ENCODE assay signal across 26 cellular contexts in the genomic region with DNA sequence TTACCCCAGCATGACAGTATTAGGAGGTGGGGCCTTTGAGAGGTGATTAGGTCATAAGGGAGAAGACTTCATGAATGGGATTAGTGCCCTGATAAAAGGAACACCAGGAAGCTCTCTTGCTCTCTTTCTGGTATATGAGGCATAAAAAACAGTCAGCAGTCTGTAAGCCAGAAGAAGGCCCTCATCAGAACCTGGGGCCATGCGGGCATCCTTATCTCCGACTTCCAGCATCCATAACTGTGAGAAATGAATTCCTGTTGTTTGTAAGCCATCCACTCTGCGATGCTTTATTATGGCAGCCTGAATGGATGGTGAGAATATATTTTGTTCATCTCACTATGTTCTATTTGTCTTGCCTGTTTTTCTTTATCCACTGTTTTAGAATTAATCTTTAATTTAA. TPM values are rescaled to one million over a fixed set of nuclear protein-coding genes. Genes with fewer than 3 reads are reported as not detected.
DNase-seq lines count a peak whose midpoint lies in the region; ATAC-seq and TF ChIP-seq lines count a peak whose summit lies in the region.
"Had no signal": no experiment of that assay in that cellular context is flagged by ENCODE, and none has a peak within 500 bp of the region (broad histone marks: within the 10 kb centered on the region; RNA-seq: fewer than 3 reads in every experiment).

No MANE protein-coding gene starts in this region.

- H3K18ac ChIP-seq in trophoblast cell (ENCODE audit: low read length): no peak overlapping the region

- H3K4ac ChIP-seq in trophoblast cell (ENCODE audit: low read depth, low read length): no peak overlapping the region

- H3K27ac ChIP-seq in lung (ENCODE audit: low read depth in 1 of 2, low read length in 1 of 2): no peak overlapping the region
- H3K27ac ChIP-seq in trophoblast cell (ENCODE audit: low read depth, low read length): no peak overlapping the region
- H3K27ac ChIP-seq in foreskin keratinocyte: no peak overlapping the region
- H3K27ac ChIP-seq: BLaER1 had no signal

- H4K91ac ChIP-seq in trophoblast cell (ENCODE audit: low read depth, low read length): no peak overlapping the region

- H2BK5ac ChIP-seq in trophoblast cell (ENCODE audit: low read depth, low read length, poor library complexity): no peak overlapping the region

- H3K9me3 ChIP-seq in lung (ENCODE audit: control insufficient read depth in 2 of 2, insufficient read depth in 1 of 2, low read length in 1 of 2) (no peaks in the 10 kb centered on the region), trophoblast cell (ENCODE audit: insufficient read depth, low read depth, low read length) (no peaks in the 10 kb centered on the region)
- H3K9me3 ChIP-seq: BE2C, BLaER1 had no signal

- H2AK5ac ChIP-seq in trophoblast cell (ENCODE audit: low read length): no peak overlapping the region

- ATAC-seq in lung (ENCODE audit: insufficient read depth, low FRiP score) (no peak), GM19395 (IDR thresholded peaks at IDR 0.05; ENCODE audit: unreplicated experiment) (no peak), foreskin keratinocyte (no peak)
- ATAC-seq: GM12878 had no signal

- H4K8ac ChIP-seq in trophoblast cell (ENCODE audit: low read depth, low read length): no peak overlapping the region

- H3K4me1 ChIP-seq in lung (ENCODE audit: control insufficient read depth in 2 of 2, insufficient read depth in 2 of 2, low read length in 2 of 2) (no peaks in the 10 kb centered on the region), trophoblast cell (ENCODE audit: control insufficient read depth in 1 of 2, insufficient read depth in 2 of 2, low read length in 2 of 2) (peaks cover 0 to 1% of the 10 kb centered on the region in 2 experiments), foreskin keratinocyte (no peaks in the 10 kb centered on the region)
- H3K4me1 ChIP-seq: BE2C, BLaER1 had no signal

- H3K79me1 ChIP-seq in trophoblast cell (ENCODE audit: low read length): no peaks in the 10 kb centered on the region

- H3K4me2 ChIP-seq in trophoblast cell (ENCODE audit: low read length): no peak overlapping the region
- H3K4me2 ChIP-seq: BLaER1 had no signal

- H2BK12ac ChIP-seq in trophoblast cell (ENCODE audit: low read length): no peak overlapping the region

- H3K36me3 ChIP-seq in lung (ENCODE audit: control insufficient read depth in 2 of 2, insufficient read depth in 2 of 2, low read length in 2 of 2) (no peaks in the 10 kb centered on the region), trophoblast cell (ENCODE audit: control insufficient read depth in 1 of 2, insufficient read depth in 2 of 2, low read length in 2 of 2) (no peaks in the 10 kb centered on the region)
- H3K36me3 ChIP-seq: BE2C, BLaER1 had no signal

- no peak overlapping the region for H3K9ac ChIP-seq in trophoblast cell (ENCODE audit: low read length)
- H3K9ac ChIP-seq: BLaER1 had no signal

- H4K12ac ChIP-seq in trophoblast cell (ENCODE audit: low read depth, low read length): no peak overlapping the region

- no peak overlapping the region for H2AFZ ChIP-seq in trophoblast cell (ENCODE audit: insufficient read depth, low read length, poor library complexity)

- no peak overlapping the region for H2BK120ac ChIP-seq in trophoblast cell (ENCODE audit: insufficient read depth, low read length, poor library complexity)

- TF ChIP-seq CTCF in lung (IDR thresholded peaks at IDR 0.05; ENCODE audit: control extremely low read depth, extremely low read depth): no peak
- no peak for TF ChIP-seq CTCF in foreskin keratinocyte (conservative IDR thresholded peaks at IDR 0.05)

- no peak overlapping the region for H3K23ac ChIP-seq in trophoblast cell (ENCODE audit: low read length)

- H3K4me3 ChIP-seq in lung (no peak overlapping the region), trophoblast cell (ENCODE audit: low read depth, low read length) (no peak overlapping the region)
- H3K4me3 ChIP-seq: BLaER1, GM12878 had no signal

- H3K14ac ChIP-seq in trophoblast cell (ENCODE audit: low read length): no peak overlapping the region

- DNase-seq in lung (ENCODE audit: low spot score): peak; percentile 3
- peak; percentile 88 to 91 for DNase-seq in trophoblast cell
- no peak for DNase-seq in NCI-H2107 (lab: John Stamatoyannopoulos, UW)
- no peak for DNase-seq in foreskin keratinocyte
- DNase-seq: 8988T; ACHN; BE2C; C1 segment of cervical spinal cord; CD4-positive, alpha-beta memory T cell; CD4-positive, CD25-positive, alpha-beta regulatory T cell; CD8-positive, alpha-beta memory T cell; COR-L47; DMS 273 treated with DMSO at 0.1 percent for 48 hours; DMS153; DMS53; DMS79; DND-41; EL; GDM1 had no signal

- H3K79me2 ChIP-seq in trophoblast cell (ENCODE audit: control insufficient read depth, insufficient read depth, low read length, poor library complexity): no peaks in the 10 kb centered on the region

- WGBS in lung, 2 donors: 64 to 80% methylated on average over 3 of the region's 3 CpGs
- no CpG with 5 or more reads among the region's 3 CpGs for WGBS in trophoblast cell (ENCODE audit: extremely low coverage, insufficient coverage, insufficient read length)

- no peaks in the 10 kb centered on the region for H3K27me3 ChIP-seq in lung (ENCODE audit: control insufficient read depth, insufficient read depth)
- no peaks in the 10 kb centered on the region for H3K27me3 ChIP-seq in trophoblast cell (ENCODE audit: insufficient read depth, low read length)
- H3K27me3 ChIP-seq in foreskin keratinocyte: peaks cover 6% of the 10 kb centered on the region
- H3K27me3 ChIP-seq: BE2C, BLaER1 had no signal

RNA-seq across cellular contexts. Expression of a gene that starts 17.7 kb away (rescaled TPM):
- total RNA-seq in lung (under 1 TPM; 0.14 to 0.18 TPM), foreskin keratinocyte (not detected in 2 replicates)
- polyA plus RNA-seq in lung (under 1 TPM; 0.10 to 0.17 TPM), foreskin keratinocyte (not detected in 2 replicates)
- polyA plus RNA-seq in trophoblast cell (2013): 0.07 and 0.21 TPM in 2 replicates
- total RNA-seq: CD4-positive, alpha-beta memory T cell; CD4-positive, CD25-positive, alpha-beta regulatory T cell; CD8-positive, alpha-beta memory T cell; Daoy; G401 had no signal
- polyA plus RNA-seq: AG04450; CD14-positive monocyte; CD4-positive, alpha-beta memory T cell; CD4-positive, CD25-positive, alpha-beta regulatory T cell; CD8-positive, alpha-beta memory T cell had no signal

RNA-seq across cellular contexts. Expression of a gene that starts 43.3 kb away (rescaled TPM):
- total RNA-seq in lung (1,000 to 10,000 TPM in 1 of 2 donors, 100 to 1,000 TPM in 1; 657 to 1,053 TPM), foreskin keratinocyte (2,232 and 2,325 TPM in 2 replicates)
- polyA plus RNA-seq in lung (1,000 to 10,000 TPM; 1,464 to 1,968 TPM), foreskin keratinocyte (3,429 and 3,722 TPM in 2 replicates)
- 1,546 and 1,587 TPM in 2 replicates for polyA plus RNA-seq in trophoblast cell (2013)

Comparison
In these comparisons a context has a peak if more than half of its experiments do, and no peak if none do; other contexts are left out.
1. DNase-seq: peak in lung (single experiment) and trophoblast cell (2 of 2); none in NCI-H2107 (single experiment) and foreskin keratinocyte (0 of 2).